In the genomic region with DNA sequence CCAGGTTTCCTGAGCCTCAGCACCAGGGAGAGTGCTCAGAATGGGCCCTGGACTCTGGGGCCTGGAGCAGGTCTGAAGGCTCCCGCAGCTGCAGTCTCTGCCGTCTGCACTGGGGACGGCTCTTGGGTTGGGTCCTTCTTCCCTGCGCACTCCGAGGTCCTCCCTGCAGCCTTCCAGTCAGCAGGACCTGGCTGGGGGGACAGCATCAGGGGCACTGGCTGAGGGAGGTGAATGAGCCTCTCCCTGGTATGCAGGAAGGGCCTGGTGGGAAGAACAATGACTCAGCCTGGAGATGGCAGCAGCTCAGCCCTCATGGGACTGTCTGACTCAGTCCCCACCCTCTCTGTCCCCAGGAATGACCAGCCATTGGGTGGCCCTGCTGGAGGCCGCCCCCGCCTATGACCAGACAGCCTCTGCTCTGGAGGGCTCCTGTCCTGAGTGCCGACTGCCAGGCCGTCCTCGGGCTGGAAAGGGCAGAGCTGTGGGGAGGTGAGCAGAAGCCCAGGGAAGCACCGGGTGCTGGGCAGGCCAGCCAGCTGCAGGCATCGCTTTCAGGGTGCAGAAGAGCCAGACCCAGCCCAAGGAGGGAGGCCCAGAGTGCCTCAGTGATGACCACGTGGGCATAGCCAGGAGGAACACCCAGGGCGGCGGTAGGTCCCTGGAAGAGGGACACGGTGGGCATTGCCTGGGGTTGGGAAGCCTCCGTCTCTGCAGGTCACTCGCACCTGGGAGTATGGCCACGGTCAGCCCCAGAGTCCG, we compare ENCODE assay signal across 10 cellular contexts.
DNase-seq lines count a peak whose midpoint lies in the region; ATAC-seq and TF ChIP-seq lines count a peak whose summit lies in the region.
"Had no signal": no experiment of that assay in that cellular context is flagged by ENCODE, and none has a peak within 500 bp of the region (broad histone marks: within the 10 kb centered on the region; RNA-seq: fewer than 3 reads in every experiment).

No MANE protein-coding gene starts in this region.

- H3K9me3 ChIP-seq in GM23248 (ENCODE audit: low read depth), result no peaks in the 10 kb centered on the region

- no peak overlapping the region for H3K9ac ChIP-seq in GM23248

- no peak overlapping the region for H3K4me2 ChIP-seq in GM23248 (ENCODE audit: unreplicated experiment)

- TF ChIP-seq CTCF in endothelial cell (IDR thresholded peaks at IDR 0.05; ENCODE audit: unreplicated experiment) (no peak), progenitor cell of endocrine pancreas (IDR thresholded peaks at IDR 0.05; ENCODE audit: unreplicated experiment) (no peak)

- no peaks in the 10 kb centered on the region for H3K9me3 Mint-ChIP-seq in endothelial cell (ENCODE audit: unreplicated experiment)
- H3K9me3 Mint-ChIP-seq in progenitor cell of endocrine pancreas (ENCODE audit: low read depth), result no peaks in the 10 kb centered on the region

- H3K27me3 ChIP-seq in GM23248 (replicated peaks; ENCODE audit: insufficient read depth), result no peaks in the 10 kb centered on the region

- in situ Hi-C loops in GM23248 (cut with MboI), result no loop called here

- whole genome bisulfite sequencing in GM23248 (ENCODE audit: low coverage in 1 of 2, low lambda C conversion rate in 2 of 2, missing lambda C conversion rate in 2 of 2), 2 experiments, result 45 to 54% methylated on average over 17 to 20 of the region's 20 CpGs

- no peaks in the 10 kb centered on the region for H3K79me2 ChIP-seq in GM23248 (ENCODE audit: insufficient read depth)

- no peaks in the 10 kb centered on the region for H3K36me3 ChIP-seq in GM23248 (ENCODE audit: low read depth)

- H3K36me3 Mint-ChIP-seq in endothelial cell (ENCODE audit: low read depth, unreplicated experiment) (no peaks in the 10 kb centered on the region), progenitor cell of endocrine pancreas (ENCODE audit: insufficient read depth) (no peaks in the 10 kb centered on the region)
- H3K36me3 Mint-ChIP-seq: brain had no signal

- H3F3A ChIP-seq in GM23248 (ENCODE audit: insufficient read depth), result no peaks in the 10 kb centered on the region

- H3K27ac Mint-ChIP-seq in endothelial cell (ENCODE audit: unreplicated experiment) (no peak overlapping the region), progenitor cell of endocrine pancreas (peak overlapping the region; percentile 24)

- H3K27ac ChIP-seq in GM23248, result no peak overlapping the region

- no peak overlapping the region for H3K4me3 Mint-ChIP-seq in endothelial cell (ENCODE audit: unreplicated experiment)
- H3K4me3 Mint-ChIP-seq in progenitor cell of endocrine pancreas (ENCODE audit: low read depth), result no peak overlapping the region
- H3K4me3 Mint-ChIP-seq: brain had no signal

- no peak overlapping the region for H3K4me3 ChIP-seq in GM23248

- H2AFZ ChIP-seq in GM23248, result no peak overlapping the region

- H3K4me1 Mint-ChIP-seq in endothelial cell (ENCODE audit: unreplicated experiment) (no peaks in the 10 kb centered on the region), progenitor cell of endocrine pancreas (ENCODE audit: low read depth) (no peaks in the 10 kb centered on the region)

- no peak for ATAC-seq in HG03097 (IDR thresholded peaks at IDR 0.05; ENCODE audit: low FRiP score, unreplicated experiment)
- no peak for ATAC-seq in HG03039 (IDR thresholded peaks at IDR 0.05; ENCODE audit: unreplicated experiment)
- ATAC-seq: right cardiac atrium had no signal

- no peaks in the 10 kb centered on the region for H3K9me2 ChIP-seq in GM23248 (ENCODE audit: insufficient read depth)

- DNase-seq in GM23248 (peak; percentile 1), OCI-M1 (lab: John Stamatoyannopoulos, UW) (peak; percentile 5), endothelial cell (ENCODE audit: low spot score) (peak; percentile 9), progenitor cell of endocrine pancreas (ENCODE audit: low spot score, unreplicated experiment) (no peak), NCI-H526 treated with DMSO at 0.1 percent for 48 hours (lab: John Stamatoyannopoulos, UW) (no peak), DMS153 (lab: John Stamatoyannopoulos, UW) (no peak)

- no peaks in the 10 kb centered on the region for H3K4me1 ChIP-seq in GM23248 (ENCODE audit: insufficient read depth)

- H4K20me1 ChIP-seq in GM23248 (ENCODE audit: insufficient read depth), result no peaks in the 10 kb centered on the region

- peaks cover 4% of the 10 kb centered on the region for H3K27me3 Mint-ChIP-seq in endothelial cell (ENCODE audit: unreplicated experiment)
- H3K27me3 Mint-ChIP-seq in progenitor cell of endocrine pancreas, result peaks cover 12% of the 10 kb centered on the region

Comparison
In these comparisons a context has a peak if more than half of its experiments do, and no peak if none do; other contexts are left out.
1. DNase-seq: peak in GM23248 (single experiment), OCI-M1 (single experiment) and endothelial cell (single experiment); none in progenitor cell of endocrine pancreas (single experiment), NCI-H526 treated with DMSO at 0.1 percent for 48 hours (single experiment) and DMS153 (single experiment).